Comparison of ENCODE assay signal across 23 cellular contexts in the genomic region with DNA sequence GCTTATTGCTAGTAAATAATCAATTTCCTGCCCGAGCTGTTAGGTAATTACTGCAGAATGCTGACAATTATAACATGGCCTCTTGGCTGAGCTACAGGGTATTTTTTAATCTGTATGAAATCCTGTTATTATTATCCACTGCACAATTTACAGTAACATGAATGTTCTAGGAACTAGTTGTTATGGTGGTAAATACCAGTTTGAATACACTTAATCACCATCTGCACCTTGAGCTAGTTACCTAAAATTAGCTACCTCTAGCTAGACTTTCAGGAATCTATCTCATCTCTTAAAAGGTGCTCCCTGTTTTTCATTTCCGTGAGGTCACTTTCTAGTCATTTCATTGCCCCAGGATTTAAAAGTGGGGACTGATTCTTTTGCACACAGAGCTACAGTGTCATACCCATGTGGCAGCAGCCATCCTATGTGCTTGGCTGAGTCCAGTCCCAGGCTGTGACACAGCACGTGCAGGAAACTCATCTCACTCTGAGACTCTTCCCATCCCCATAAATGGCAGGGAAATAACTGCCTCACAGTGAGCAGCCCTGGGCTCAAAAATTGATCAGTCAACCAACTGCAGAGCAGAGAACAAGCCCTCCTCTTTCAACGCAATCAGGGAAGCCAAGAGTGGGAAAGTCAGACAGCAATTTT. TPM values are rescaled to one million over a fixed set of nuclear protein-coding genes. Genes with fewer than 3 reads are reported as not detected.
DNase-seq lines count a peak whose midpoint lies in the region; ATAC-seq, FAIRE-seq and TF ChIP-seq lines count a peak whose summit lies in the region.
"Had no signal": no experiment of that assay in that cellular context is flagged by ENCODE, and none has a peak within 500 bp of the region (broad histone marks: within the 10 kb centered on the region; RNA-seq: fewer than 3 reads in every experiment).

No MANE protein-coding gene starts in this region.

- H3K27me3 Mint-ChIP-seq in GM23338 (ENCODE audit: insufficient read depth, low read depth, poor library complexity) (no peaks in the 10 kb centered on the region), astrocyte (ENCODE audit: low read depth, unreplicated experiment) (no peaks in the 10 kb centered on the region), neural progenitor cell (ENCODE audit: insufficient read depth, low read depth) (no peaks in the 10 kb centered on the region)
- H3K27me3 Mint-ChIP-seq in activated naive CD8-positive, alpha-beta T cell treated with anti-CD3 and anti-CD28 coated beads for 36 hours: no peaks in the 10 kb centered on the region
- H3K27me3 Mint-ChIP-seq: stimulated activated naive CD8-positive, alpha-beta T cell treated with anti-CD3 and anti-CD28 coated beads, Interleukin-15, Interleukin-2, amounts not matched to agents 100 ng/mL and 50 ng/mL, for 24 hours had no signal

- H3K4me3 Mint-ChIP-seq in GM23338 (no peak overlapping the region), astrocyte (ENCODE audit: unreplicated experiment) (no peak overlapping the region), neural progenitor cell (no peak overlapping the region)
- no peak overlapping the region for H3K4me3 Mint-ChIP-seq in activated naive CD8-positive, alpha-beta T cell treated with anti-CD3 and anti-CD28 coated beads for 36 hours
- H3K4me3 Mint-ChIP-seq: CD14-positive monocyte; stimulated activated naive CD8-positive, alpha-beta T cell treated with anti-CD3 and anti-CD28 coated beads, Interleukin-15, Interleukin-2, amounts not matched to agents 100 ng/mL and 50 ng/mL, for 24 hours had no signal

- no peak overlapping the region for H3K9ac ChIP-seq in astrocyte (ENCODE audit: low read length)
- H3K9ac ChIP-seq in neural progenitor cell: no peak overlapping the region

- H3K4me1 Mint-ChIP-seq in GM23338 (peaks cover 10% of the 10 kb centered on the region), astrocyte (ENCODE audit: low read depth, unreplicated experiment) (peaks cover 7% of the 10 kb centered on the region), neural progenitor cell (peaks cover 14% of the 10 kb centered on the region)
- H3K4me1 Mint-ChIP-seq in activated naive CD8-positive, alpha-beta T cell treated with anti-CD3 and anti-CD28 coated beads for 36 hours: peaks cover 10% of the 10 kb centered on the region
- H3K4me1 Mint-ChIP-seq: CD14-positive monocyte had no signal

- H3F3A ChIP-seq in GM23338 (replicated peaks; ENCODE audit: low read depth) (no peaks in the 10 kb centered on the region), neural progenitor cell (ENCODE audit: low read depth) (no peaks in the 10 kb centered on the region)

- DNase-seq in GM23338 (ENCODE audit: low spot score): no peak
- DNase-seq in astrocyte (ENCODE audit: low read depth): no peak
- no peak for DNase-seq in left cardiac atrium
- no peak for DNase-seq in neural progenitor cell (ENCODE audit: low spot score)
- no peak for DNase-seq in activated gamma-delta T cell treated with Interleukin-2 at 50 U/mL for 16 hours
- DNase-seq in activated naive CD8-positive, alpha-beta T cell treated with anti-CD3 and anti-CD28 coated beads for 36 hours: no peak
- DNase-seq: activated naive CD4-positive, alpha-beta T cell treated with Interleukin-2 at 50 U/mL for 16 hours; cortex of kidney; HCEC 1CT; NCI-H446 treated with DMSO at 0.1 percent for 48 hours; PC-3; SJCRH30; stimulated activated CD4-positive, alpha-beta T cell treated with anti-CD3 and anti-CD28 coated beads, Interleukin-15, amount 100 ng/mL, for 24 hours; thyroid gland had no signal

- H4K20me1 ChIP-seq in GM23338 (replicated peaks; ENCODE audit: insufficient read depth) (no peaks in the 10 kb centered on the region), astrocyte (ENCODE audit: insufficient read depth, low read length) (peaks cover 43% of the 10 kb centered on the region), neural progenitor cell (ENCODE audit: low read depth) (peaks cover 7% of the 10 kb centered on the region)

- H3K9me3 ChIP-seq in astrocyte (ENCODE audit: insufficient read depth, low read depth, low read length) (no peaks in the 10 kb centered on the region), neural progenitor cell (ENCODE audit: low read depth) (no peaks in the 10 kb centered on the region)
- H3K9me3 ChIP-seq: breast epithelium, SJCRH30, thyroid gland had no signal

- TF ChIP-seq CTCF in GM23338 (conservative IDR thresholded peaks at IDR 0.05; ENCODE audit: low read depth in 2 of 2) (no peak), astrocyte (IDR thresholded peaks at IDR 0.05; ENCODE audit: insufficient read depth, low read depth, low read length) (no peak), neural progenitor cell (IDR thresholded peaks at IDR 0.05) (no peak)

- H2AFZ ChIP-seq in GM23338: no peak overlapping the region
- no peak overlapping the region for H2AFZ ChIP-seq in astrocyte (ENCODE audit: low read depth, low read length)
- H2AFZ ChIP-seq in neural progenitor cell (replicated peaks): no peak overlapping the region

- H3K27ac ChIP-seq in GM23338 (ENCODE audit: low read depth) (no peak overlapping the region), astrocyte (ENCODE audit: low read depth, low read length) (no peak overlapping the region), neural progenitor cell (peak overlapping the region; percentile 35)
- H3K27ac ChIP-seq: breast epithelium, SJCRH30, thyroid gland had no signal

- H3K27me3 ChIP-seq in GM23338 (ENCODE audit: insufficient read depth): no peaks in the 10 kb centered on the region
- no peaks in the 10 kb centered on the region for H3K27me3 ChIP-seq in astrocyte (ENCODE audit: insufficient read depth, low read length)
- H3K27me3 ChIP-seq in neural progenitor cell: no peaks in the 10 kb centered on the region
- H3K27me3 ChIP-seq: breast epithelium, SJCRH30, thyroid gland had no signal

- H3K36me3 Mint-ChIP-seq in GM23338 (ENCODE audit: low read depth) (peaks cover 4% of the 10 kb centered on the region; the same call in 2 of the 3 replicates), astrocyte (ENCODE audit: low read depth, unreplicated experiment) (no peaks in the 10 kb centered on the region), neural progenitor cell (peaks cover 7% of the 10 kb centered on the region)
- peaks cover 5% of the 10 kb centered on the region for H3K36me3 Mint-ChIP-seq in activated naive CD8-positive, alpha-beta T cell treated with anti-CD3 and anti-CD28 coated beads for 36 hours

- peaks cover 8% of the 10 kb centered on the region for H3K4me1 ChIP-seq in GM23338 (ENCODE audit: insufficient read depth)
- no peaks in the 10 kb centered on the region for H3K4me1 ChIP-seq in astrocyte (ENCODE audit: insufficient read depth, low read length)
- H3K4me1 ChIP-seq in neural progenitor cell: no peaks in the 10 kb centered on the region
- H3K4me1 ChIP-seq: breast epithelium, thyroid gland had no signal

- no peak for ATAC-seq in GM23338
- ATAC-seq in left cardiac atrium: peak; percentile 64 to 81
- ATAC-seq in HG03196 (IDR thresholded peaks at IDR 0.05; ENCODE audit: unreplicated experiment): no peak
- no peak for ATAC-seq in GM18868 (IDR thresholded peaks at IDR 0.05; ENCODE audit: unreplicated experiment)
- ATAC-seq: GM12878, PC-3, sciatic nerve had no signal

- H3K4me2 ChIP-seq in GM23338 (no peak overlapping the region), astrocyte (ENCODE audit: low read length) (no peak overlapping the region), neural progenitor cell (no peak overlapping the region)

- H3K79me2 ChIP-seq in GM23338 (replicated peaks; ENCODE audit: insufficient read depth) (no peaks in the 10 kb centered on the region; the same call in 1 of the 2 replicates), astrocyte (ENCODE audit: insufficient read depth, low read length) (no peaks in the 10 kb centered on the region), neural progenitor cell (ENCODE audit: low read depth) (no peaks in the 10 kb centered on the region)

- peak overlapping the region; percentile 16 for H3K27ac Mint-ChIP-seq in GM23338
- H3K27ac Mint-ChIP-seq in astrocyte (ENCODE audit: unreplicated experiment): peak overlapping the region; percentile 41
- no peak overlapping the region for H3K27ac Mint-ChIP-seq in neural progenitor cell
- H3K27ac Mint-ChIP-seq in activated naive CD8-positive, alpha-beta T cell treated with anti-CD3 and anti-CD28 coated beads for 36 hours: no peak overlapping the region
- H3K27ac Mint-ChIP-seq: stimulated activated naive CD8-positive, alpha-beta T cell treated with anti-CD3 and anti-CD28 coated beads, Interleukin-15, Interleukin-2, amounts not matched to agents 100 ng/mL and 50 ng/mL, for 24 hours had no signal

- H3K9me3 Mint-ChIP-seq in GM23338: no peaks in the 10 kb centered on the region
- no peaks in the 10 kb centered on the region for H3K9me3 Mint-ChIP-seq in astrocyte (ENCODE audit: unreplicated experiment)
- no peaks in the 10 kb centered on the region for H3K9me3 Mint-ChIP-seq in neural progenitor cell
- H3K9me3 Mint-ChIP-seq in activated naive CD8-positive, alpha-beta T cell treated with anti-CD3 and anti-CD28 coated beads for 36 hours: no peaks in the 10 kb centered on the region
- H3K9me3 Mint-ChIP-seq: CD14-positive monocyte; stimulated activated naive CD8-positive, alpha-beta T cell treated with anti-CD3 and anti-CD28 coated beads, Interleukin-15, Interleukin-2, amounts not matched to agents 100 ng/mL and 50 ng/mL, for 24 hours had no signal

- H3K36me3 ChIP-seq in GM23338 (ENCODE audit: insufficient read depth) (peaks cover 5% of the 10 kb centered on the region; the same call in 1 of the 2 replicates), astrocyte (ENCODE audit: insufficient read depth, low read length) (peaks cover 18% of the 10 kb centered on the region), neural progenitor cell (peaks cover 9% of the 10 kb centered on the region)
- H3K36me3 ChIP-seq: breast epithelium had no signal

- no peak for FAIRE-seq in astrocyte (lab: Jason Lieb, UNC)
- FAIRE-seq: GM12878, TTC549 had no signal

- intact Hi-C loops in left cardiac atrium (cut with DNase I): no loop called here

- no peaks in the 10 kb centered on the region for H3K9me2 ChIP-seq in GM23338 (ENCODE audit: insufficient read depth)

- H3K4me3 ChIP-seq in GM23338 (no peak overlapping the region), astrocyte (ENCODE audit: insufficient read depth, low read depth, low read length) (no peak overlapping the region), neural progenitor cell (no peak overlapping the region)
- H3K4me3 ChIP-seq: breast epithelium, GM12878, SJCRH30, thyroid gland had no signal

RNA-seq across cellular contexts. Expression of gene DCP1B, which starts 37.6 kb away (rescaled TPM):
- 28.6 and 29.8 TPM in 2 replicates for total RNA-seq in GM23338 (2014; rRNA removed; shearing (Covaris generic))
- polyA plus RNA-seq in GM23338 (2016; fragmentation: Nextera tagmentation; extraction: Ambion mirVana): 18.9 and 24.4 TPM in 2 replicates
- 13.1 and 16.5 TPM in 2 replicates for total RNA-seq in astrocyte
- 1 to 10 TPM; 3.1 to 3.7 TPM for total RNA-seq in left cardiac atrium
- total RNA-seq in neural progenitor cell (ENCODE audit: low replicate concordance): 20.2 and 25.8 TPM in 2 replicates
- 10 to 100 TPM; 12.4 to 12.8 TPM for total RNA-seq in activated naive CD8-positive, alpha-beta T cell treated with anti-CD3 and anti-CD28 coated beads for 36 hours

RNA-seq across cellular contexts. Expression of gene CACNA2D4, which starts 48.2 kb away (rescaled TPM):
- total RNA-seq in GM23338 (2014; rRNA removed; shearing (Covaris generic)): 0.07 TPM in 1 of 2 replicates, not detected in the other
- polyA plus RNA-seq in GM23338 (2016; fragmentation: Nextera tagmentation; extraction: Ambion mirVana): 0.24 TPM in 1 of 2 replicates, not detected in the other
- 0.09 and 0.26 TPM in 2 replicates for total RNA-seq in astrocyte
- total RNA-seq in left cardiac atrium: 1 to 10 TPM; 1.7 to 2.6 TPM
- total RNA-seq in neural progenitor cell (ENCODE audit: low replicate concordance): 3.0 and 8.5 TPM in 2 replicates
- total RNA-seq in activated naive CD8-positive, alpha-beta T cell treated with anti-CD3 and anti-CD28 coated beads for 36 hours: 1 to 10 TPM; 3.8 to 4.0 TPM
- total RNA-seq: lung microvascular endothelial cell, PC-3 had no signal

Comparison
In these comparisons a context has a peak if more than half of its experiments do, and no peak if none do; other contexts are left out.
1. ATAC-seq: peak in left cardiac atrium (2 of 2); none in GM23338 (single experiment), HG03196 (single experiment) and GM18868 (single experiment).
2. H3K27ac Mint-ChIP-seq: peak in GM23338 (single experiment) and astrocyte (single experiment); none in neural progenitor cell (single experiment) and activated naive CD8-positive, alpha-beta T cell treated with anti-CD3 and anti-CD28 coated beads for 36 hours (single experiment).